In the genomic region with DNA sequence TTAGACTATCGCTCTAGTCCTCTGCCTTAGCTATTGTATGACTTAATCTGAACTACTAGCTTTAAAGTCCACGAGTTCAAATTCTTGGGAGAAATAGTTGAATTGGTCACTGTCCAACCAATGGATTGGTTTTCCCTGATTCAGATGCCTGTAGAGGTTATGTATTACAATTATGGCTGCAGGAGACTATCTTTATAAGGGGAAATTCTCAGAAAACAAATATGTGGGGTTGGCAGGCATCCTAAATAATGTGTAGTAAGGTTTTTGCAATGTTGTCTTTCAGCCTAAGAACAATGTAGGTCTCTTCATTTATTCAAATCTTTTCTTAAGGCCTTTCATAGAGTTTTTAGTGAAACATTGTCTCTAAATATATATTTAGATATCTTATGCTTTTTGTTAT, we compare ENCODE assay signal across 16 cellular contexts. TPM values are rescaled to one million over a fixed set of nuclear protein-coding genes. Genes with fewer than 3 reads are reported as not detected.
"Had no signal": no experiment of that assay in that cellular context is flagged by ENCODE, and none has a peak within 500 bp of the region (broad histone marks: within the 10 kb centered on the region; RNA-seq: fewer than 3 reads in every experiment).

No MANE protein-coding gene starts in this region.

- H3K9me3 ChIP-seq: lower lobe of right lung, neutrophil, upper lobe of right lung had no signal

- H3K4me1 ChIP-seq: lower lobe of right lung, upper lobe of right lung had no signal

- H3K36me3 ChIP-seq: cardiac muscle cell, lower lobe of right lung, neutrophil, upper lobe of right lung had no signal

- ATAC-seq: activated CD8-positive, alpha-beta T cell treated with anti-CD3 and anti-CD28 coated beads for 36 hours; activated T-helper 17 cell treated with anti-CD3 and anti-CD28 coated beads, Interleukin-2, amount 50 U/mL, for 72 hours; lower lobe of right lung; natural killer cell treated with Interleukin-12 subunit alpha and Interleukin-12 subunit beta and Interleukin-15 and Interleukin-18, amount 100 ng/mL, for 72 hours; sciatic nerve; stimulated activated memory B cell treated with anti-CD40 and anti-IgM and Interleukin-4, amounts not matched to agents 10 μg/mL and 1 μg/mL and 100 μg/mL, for 72 hours; upper lobe of right lung had no signal

- H3K4me3 ChIP-seq: cardiac muscle cell, lower lobe of right lung, upper lobe of right lung had no signal

- DNase-seq: activated CD4-positive, alpha-beta T cell treated with anti-CD3 and anti-CD28 coated beads, Interleukin-2, amount 10 ng/mL, durations not matched to agents 24 days and 14 days; activated CD4-positive, CD25-positive, alpha-beta regulatory T cell; activated CD8-positive, alpha-beta T cell treated with anti-CD3 and anti-CD28 coated beads for 36 hours; activated naive CD4-positive, alpha-beta T cell; activated naive CD8-positive, alpha-beta T cell treated with anti-CD3 and anti-CD28 coated beads for 36 hours; activated T-cell treated with anti-CD3 and anti-CD28 coated beads, Interleukin-2, amount 50 U/mL, for 1 hour; lower lobe of right lung; stimulated activated CD4-positive, alpha-beta T cell treated with anti-CD3 and anti-CD28 coated beads, Interleukin-4, amount 100 ng/mL, for 24 hours; upper lobe of right lung had no signal

- H3K27ac ChIP-seq: cardiac muscle cell, lower lobe of right lung, neutrophil, upper lobe of right lung had no signal

- H3K27me3 ChIP-seq: cardiac muscle cell, neutrophil, upper lobe of right lung had no signal

RNA-seq across cellular contexts. Expression of gene MYRFL, which starts 26.9 kb away (rescaled TPM):
- total RNA-seq: activated CD4-positive, alpha-beta T cell treated with anti-CD3 and anti-CD28 coated beads, Interleukin-2, amount 10 ng/mL, durations not matched to agents 24 days and 14 days; activated CD8-positive, alpha-beta T cell treated with anti-CD3 and anti-CD28 coated beads for 36 hours; activated naive CD8-positive, alpha-beta T cell treated with anti-CD3 and anti-CD28 coated beads for 36 hours; dermis microvascular lymphatic vessel endothelial cell; lower lobe of right lung; natural killer cell treated with Interleukin-12 subunit alpha and Interleukin-12 subunit beta and Interleukin-15 and Interleukin-18, amount 100 ng/mL, for 72 hours; sciatic nerve; upper lobe of right lung had no signal
